Comparison of ENCODE assay signal across 9 cellular contexts in the genomic region with DNA sequence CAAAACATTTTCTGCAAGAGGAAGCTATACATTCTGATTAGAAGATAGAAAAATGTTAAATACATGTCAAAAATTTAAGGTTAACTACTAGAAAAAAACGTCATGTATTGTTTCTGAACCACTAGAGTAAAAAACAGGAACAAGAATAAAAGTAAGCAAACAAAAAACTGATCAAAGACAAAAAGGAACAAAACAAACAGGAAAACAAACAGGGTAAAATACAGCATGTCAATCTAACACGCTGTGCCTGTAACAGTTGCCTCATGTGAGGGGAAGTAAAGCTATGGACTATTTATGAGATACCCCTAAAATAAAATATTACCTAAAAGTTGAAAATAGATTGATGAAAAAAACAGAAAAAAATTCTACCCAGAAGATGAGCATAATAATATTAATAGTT.
"Had no signal": no experiment of that assay in that cellular context is flagged by ENCODE, and none has a peak within 500 bp of the region (broad histone marks: within the 10 kb centered on the region; RNA-seq: fewer than 3 reads in every experiment).

No MANE protein-coding gene starts in this region.

- H3K4me1 ChIP-seq: HAP-1 had no signal

- H2AFZ ChIP-seq: GM23248 had no signal

- ATAC-seq: HCT116 had no signal

- DNase-seq: GM23248, GOT3, H7, HFFc6, IMR-90, KBM-7 had no signal

- H3K27ac ChIP-seq: GM23248 had no signal

- H3K9me3 Mint-ChIP-seq: HFFc6 had no signal

- H3K36me3 ChIP-seq: HAP-1 had no signal

- H3K4me3 Mint-ChIP-seq: HFFc6 had no signal

- H3K27ac Mint-ChIP-seq: HFFc6 had no signal

- H3K4me3 ChIP-seq: GM23248, HAP-1 had no signal

- H3K9ac ChIP-seq: GM23248 had no signal

- H3K9me3 ChIP-seq: HAP-1 had no signal

- FAIRE-seq: HTR-8/SVneo had no signal
